14 cellular contexts compared by ENCODE assay signal in the genomic region with DNA sequence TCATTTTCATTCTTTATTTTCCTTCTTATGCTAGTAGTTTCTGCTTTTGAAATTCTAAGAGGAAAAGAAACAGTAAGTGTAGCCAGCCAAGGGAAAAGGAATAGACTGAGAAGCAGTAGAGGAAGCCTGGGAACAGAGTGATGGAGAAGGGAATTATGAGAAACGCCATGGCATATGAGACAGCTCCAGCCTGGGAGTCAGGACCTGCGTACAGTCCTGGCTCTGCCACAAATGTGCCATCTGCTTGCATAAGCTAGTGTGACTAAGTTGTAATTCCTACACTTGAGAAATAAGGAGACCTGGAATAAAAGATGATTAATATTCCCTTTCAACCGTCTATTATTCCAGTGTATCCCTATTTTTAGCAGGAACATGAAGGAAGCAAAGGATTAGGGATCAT.
"Had no signal": no experiment of that assay in that cellular context is flagged by ENCODE, and none has a peak within 500 bp of the region (broad histone marks: within the 10 kb centered on the region; RNA-seq: fewer than 3 reads in every experiment).

No MANE protein-coding gene starts in this region.

- H3K36me3 ChIP-seq: thyroid gland had no signal

- H3K9me3 ChIP-seq: body of pancreas, heart right ventricle, thyroid gland had no signal

- DNase-seq: activated CD4-positive, alpha-beta T cell treated with anti-CD3 and anti-CD28 coated beads, Interleukin-2, amount 50 U/mL, for 4 hours; activated naive CD4-positive, alpha-beta T cell; activated T-cell treated with anti-CD3 and anti-CD28 coated beads for 4 hours; central memory CD4-positive, alpha-beta T cell; heart right ventricle; left ventricle myocardium superior; stimulated activated CD4-positive, alpha-beta T cell treated with anti-CD3 and anti-CD28 coated beads, Interleukin-12 subunit alpha, Interleukin-12 subunit beta, amount 100 ng/mL, for 4 hours; stimulated activated CD4-positive, alpha-beta T cell treated with anti-CD3 and anti-CD28 coated beads, Interleukin-1b, Interleukin-23, amount 100 ng/mL, for 48 hours; stimulated activated CD8-positive, alpha-beta memory T cell treated with anti-CD3 and anti-CD28 coated beads, Interleukin-4, amount 100 ng/mL, for 48 hours; stimulated activated naive CD4-positive, alpha-beta T cell had no signal

- H3K27me3 ChIP-seq: body of pancreas, heart right ventricle, thyroid gland had no signal

- H3K27ac ChIP-seq: body of pancreas, coronary artery, heart right ventricle, thyroid gland had no signal

- H3K4me3 ChIP-seq: body of pancreas, coronary artery, heart right ventricle, thyroid gland had no signal

- FAIRE-seq: TTC549 had no signal

- H3K4me1 ChIP-seq: heart right ventricle, thyroid gland had no signal

- ATAC-seq: body of pancreas, heart right ventricle, left ventricle myocardium superior had no signal
